8 cellular contexts compared by ENCODE assay signal in the genomic region with DNA sequence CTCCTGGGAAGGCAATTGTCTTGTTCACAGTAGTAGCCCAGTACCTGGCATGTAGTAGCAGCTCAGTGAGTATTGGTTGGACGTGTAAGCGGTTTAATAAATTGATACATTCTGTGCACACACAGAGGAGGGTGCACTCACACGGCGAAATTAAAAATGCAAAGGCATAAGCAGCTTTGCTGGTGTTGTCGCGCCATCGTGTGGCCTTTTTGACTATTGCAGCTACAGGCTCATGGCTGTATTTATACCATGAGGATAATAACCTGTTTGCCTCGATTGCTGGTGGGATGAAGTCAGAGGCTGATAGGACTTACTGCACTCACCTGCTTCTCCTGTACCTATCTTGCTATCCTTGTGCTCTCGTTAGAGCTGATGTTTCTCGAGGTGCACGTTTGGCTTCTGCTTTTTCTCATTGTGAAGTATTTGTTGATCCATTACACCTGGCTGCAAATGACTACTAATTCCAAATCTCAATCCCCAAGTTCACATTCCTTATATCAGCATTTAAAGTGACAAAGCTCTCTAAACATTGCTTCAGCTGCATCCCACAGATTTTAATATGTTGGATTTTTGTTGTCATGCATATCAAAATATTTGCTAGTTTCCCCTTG.
DNase-seq lines count a peak whose midpoint lies in the region; ATAC-seq, FAIRE-seq and TF ChIP-seq lines count a peak whose summit lies in the region.

No MANE protein-coding gene starts in this region.

- H3K4me1 Mint-ChIP-seq in activated CD4-positive, alpha-beta memory T cell treated with anti-CD3 and anti-CD28 coated beads, Interleukin-2, amount 10 ng/mL, durations not matched to agents 7 days and 5 days, result peaks cover 2% of the 10 kb centered on the region

- H3K4me3 ChIP-seq in BE2C (ENCODE audit: low read depth, low read length) (no peak overlapping the region), endothelial cell of umbilical vein (replicated peaks in 1 of 3; ENCODE audit: insufficient read depth in 1 of 3, low read depth in 1 of 3, low read length in 3 of 3) (no peak overlapping the region)

- ATAC-seq in GM19023 (IDR thresholded peaks at IDR 0.05; ENCODE audit: unreplicated experiment) (peak; percentile 67), HG03442 (IDR thresholded peaks at IDR 0.05; ENCODE audit: unreplicated experiment) (peak; percentile 87)

- H3K36me3 Mint-ChIP-seq in activated CD4-positive, alpha-beta memory T cell treated with anti-CD3 and anti-CD28 coated beads, Interleukin-2, amount 10 ng/mL, durations not matched to agents 7 days and 5 days (ENCODE audit: low read depth), result no peaks in the 10 kb centered on the region

- no peak overlapping the region for H2AFZ ChIP-seq in endothelial cell of umbilical vein (ENCODE audit: low read depth, low read length)

- DNase-seq in BE2C (peak; percentile 78), NCI-H774 (lab: John Stamatoyannopoulos, UW) (peak; percentile 88), endothelial cell of umbilical vein (ENCODE audit: low read depth, low spot score) (peak; percentile 49), mucosa of gallbladder (ENCODE audit: low spot score) (peak; percentile 80)
- peak; percentile 68 for DNase-seq in activated CD4-positive, alpha-beta memory T cell treated with anti-CD3 and anti-CD28 coated beads, Interleukin-2, amount 10 ng/mL, durations not matched to agents 7 days and 5 days
- DNase-seq in stimulated activated naive CD4-positive, alpha-beta T cell treated with Interleukin-2 at 50 U/mL for 16 hours (lab: John Stamatoyannopoulos, UW), result peak; percentile 46

- no peaks in the 10 kb centered on the region for H3K36me3 ChIP-seq in BE2C
- no peaks in the 10 kb centered on the region for H3K36me3 ChIP-seq in endothelial cell of umbilical vein (ENCODE audit: control insufficient read depth in 2 of 2, extremely low read depth in 1 of 2, insufficient read depth in 2 of 2, low read length in 2 of 2)

- peaks cover 6% of the 10 kb centered on the region for H3K9me3 Mint-ChIP-seq in activated CD4-positive, alpha-beta memory T cell treated with anti-CD3 and anti-CD28 coated beads, Interleukin-2, amount 10 ng/mL, durations not matched to agents 7 days and 5 days

- peak; percentile 91 for TF ChIP-seq CTCF in BE2C (IDR thresholded peaks at IDR 0.05; ENCODE audit: low read depth, low read length)
- peak; percentile 69 to 71 for TF ChIP-seq CTCF in endothelial cell of umbilical vein (IDR thresholded peaks at IDR 0.05; ENCODE audit: extremely low read depth in 1 of 2, insufficient read depth in 1 of 2, low read depth in 1 of 2, low read length in 2 of 2)

- dilution Hi-C loops in endothelial cell of umbilical vein (cut with MboI; ENCODE audit: extremely low pct_ligation_motif_present, low sequenced_read_pairs), result no loop called here

- H3K9me3 ChIP-seq in BE2C (no peaks in the 10 kb centered on the region), endothelial cell of umbilical vein (replicated peaks; ENCODE audit: control insufficient read depth, insufficient read depth, low read length) (no peaks in the 10 kb centered on the region)

- POLR2A ChIA-PET in activated CD4-positive, alpha-beta memory T cell treated with anti-CD3 and anti-CD28 coated beads, Interleukin-2, amount 10 ng/mL, durations not matched to agents 7 days and 5 days (lab: Charles Lee), result no interaction called here
- POLR2A ChIA-PET in endothelial cell of umbilical vein (lab: Charles Lee), result no interaction called here

- H3K9me1 ChIP-seq in endothelial cell of umbilical vein (replicated peaks; ENCODE audit: control insufficient read depth, extremely low read depth, insufficient read depth, low read length), result no peaks in the 10 kb centered on the region

- intact Hi-C loops in endothelial cell of umbilical vein (cut with micrococcal nuclease), result loop anchor here (1.0 to 10.0 kb wide), 2 partner anchors 221 to 661 kb away; no protein-coding TSS in a partner anchor

- H4K20me1 ChIP-seq in endothelial cell of umbilical vein (replicated peaks; ENCODE audit: control insufficient read depth, extremely low read depth, insufficient read depth, low read length), result no peaks in the 10 kb centered on the region

- CTCF ChIA-PET in activated CD4-positive, alpha-beta memory T cell treated with anti-CD3 and anti-CD28 coated beads, Interleukin-2, amount 10 ng/mL, durations not matched to agents 7 days and 5 days (lab: Charles Lee), result interaction anchor here (1.0 to 2.0 kb wide), 9 partner anchors 9 to 669 kb away, joined by 3 to 29 read pairs (median 3); no protein-coding TSS in a partner anchor
- CTCF ChIA-PET in endothelial cell of umbilical vein (lab: Charles Lee), result interaction anchor here (0.8 to 4.9 kb wide), 6 partner anchors 8 to 666 kb away, joined by 4 to 79 read pairs (median 4); no protein-coding TSS in a partner anchor

- FAIRE-seq in endothelial cell of umbilical vein (lab: Jason Lieb, UNC), result peak; percentile 77

- H3K4me3 Mint-ChIP-seq in activated CD4-positive, alpha-beta memory T cell treated with anti-CD3 and anti-CD28 coated beads, Interleukin-2, amount 10 ng/mL, durations not matched to agents 7 days and 5 days, result no peak overlapping the region

- H3K27ac Mint-ChIP-seq in activated CD4-positive, alpha-beta memory T cell treated with anti-CD3 and anti-CD28 coated beads, Interleukin-2, amount 10 ng/mL, durations not matched to agents 7 days and 5 days, result no peak overlapping the region

- H3K79me2 ChIP-seq in endothelial cell of umbilical vein (ENCODE audit: control insufficient read depth, insufficient read depth, low read length), result no peaks in the 10 kb centered on the region

- H3K27me3 ChIP-seq in BE2C, result peaks cover 8% of the 10 kb centered on the region; the same call in 1 of the 2 replicates
- no peaks in the 10 kb centered on the region for H3K27me3 ChIP-seq in endothelial cell of umbilical vein (ENCODE audit: control insufficient read depth in 2 of 2, insufficient read depth in 2 of 2, low read length in 2 of 2)

- no peak overlapping the region for H3K4me2 ChIP-seq in endothelial cell of umbilical vein (ENCODE audit: insufficient read depth, low read length)

- BruUV-seq in endothelial cell of umbilical vein (replicated peaks; lab: Mats Ljungman, UMichigan), result no TSS peak

- no peaks in the 10 kb centered on the region for H3K4me1 ChIP-seq in BE2C
- H3K4me1 ChIP-seq in endothelial cell of umbilical vein (ENCODE audit: control insufficient read depth, extremely low read depth, insufficient read depth, low read length), result no peaks in the 10 kb centered on the region

- H3K27me3 Mint-ChIP-seq in activated CD4-positive, alpha-beta memory T cell treated with anti-CD3 and anti-CD28 coated beads, Interleukin-2, amount 10 ng/mL, durations not matched to agents 7 days and 5 days, result peaks cover 18% of the 10 kb centered on the region

- TF ChIP-seq POLR2A in endothelial cell of umbilical vein (IDR thresholded peaks at IDR 0.05; ENCODE audit: low read depth, low read length), result no peak

- no peak overlapping the region for H3K9ac ChIP-seq in endothelial cell of umbilical vein (replicated peaks; ENCODE audit: extremely low read depth, insufficient read depth, low read length)

- H3K27ac ChIP-seq in endothelial cell of umbilical vein (ENCODE audit: insufficient read depth, low read depth, low read length), result no peak overlapping the region

TF ChIP-seq in endothelial cell of umbilical vein, 7 proteins besides CTCF, POLR2A, EP300 and RAD21:
- TF ChIP-seq JUN (IDR thresholded peaks at IDR 0.05; ENCODE audit: borderline replicate concordance, insufficient read depth, insufficient read length, low read depth) (no peak), POLR2AphosphoS5 (IDR thresholded peaks at IDR 0.05; ENCODE audit: insufficient read depth, low read depth, low read length) (no peak), GATA2 (IDR thresholded peaks at IDR 0.05; ENCODE audit: insufficient read depth, insufficient read length, low read depth, low read length) (no peak), EZH2 (IDR thresholded peaks at IDR 0.05; ENCODE audit: borderline replicate concordance, low read depth, low read length, severe bottlenecking) (no peak), FOS (IDR thresholded peaks at IDR 0.05; ENCODE audit: borderline replicate concordance, insufficient read depth, low read length) (no peak), MYC (IDR thresholded peaks at IDR 0.05; ENCODE audit: low read depth, low read length) (no peak)
- TF ChIP-seq, protein P1, sequence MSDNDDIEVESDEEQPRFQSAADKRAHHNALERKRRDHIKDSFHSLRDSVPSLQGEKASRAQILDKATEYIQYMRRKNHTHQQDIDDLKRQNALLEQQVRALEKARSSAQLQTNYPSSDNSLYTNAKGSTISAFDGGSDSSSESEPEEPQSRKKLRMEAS (IDR thresholded peaks at IDR 0.05; ENCODE audit: insufficient read depth, insufficient read length), result no peak
